19 cellular contexts compared by ENCODE assay signal in the genomic region with DNA sequence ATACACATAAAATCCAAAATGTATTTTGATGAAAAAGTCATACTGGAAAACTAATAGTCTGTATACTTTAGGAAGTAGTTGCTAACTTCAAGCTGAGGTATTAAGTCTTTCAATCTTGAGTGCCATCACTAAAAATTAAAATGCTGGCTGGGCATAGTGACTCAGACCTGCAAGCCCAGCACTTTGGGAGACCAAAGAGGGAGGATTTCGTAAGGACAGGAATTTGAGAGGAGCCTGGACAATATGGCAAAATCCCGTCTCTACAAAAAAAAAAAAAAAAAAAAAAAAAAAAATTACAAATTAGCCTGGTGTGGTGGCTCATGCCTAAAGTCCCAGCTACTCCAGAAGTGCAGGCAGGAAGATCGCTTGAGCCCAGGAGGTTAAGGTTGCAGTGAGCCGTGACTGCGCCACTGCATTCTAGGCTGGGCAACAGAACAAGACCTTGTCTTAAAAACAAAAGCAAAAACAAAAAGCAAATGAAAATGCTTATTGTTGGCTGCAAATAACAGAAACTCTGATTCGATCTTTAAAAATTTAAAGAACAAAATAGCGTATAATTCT.
"Had no signal": no experiment of that assay in that cellular context is flagged by ENCODE, and none has a peak within 500 bp of the region (broad histone marks: within the 10 kb centered on the region; RNA-seq: fewer than 3 reads in every experiment).

No MANE protein-coding gene starts in this region.

- H3K36me3 Mint-ChIP-seq: activated naive CD8-positive, alpha-beta T cell; memory B cell had no signal

- H3K4me3 Mint-ChIP-seq: activated naive CD8-positive, alpha-beta T cell; activated T-cell treated with anti-CD3 and anti-CD28 coated beads, Interleukin-2, amount 50 U/mL, for 24 hours; activated T-helper 17 cell treated with anti-CD3 and anti-CD28 coated beads, Interleukin-2, amount 50 U/mL, for 72 hours; central memory CD8-positive, alpha-beta T cell; effector memory CD8-positive, alpha-beta T cell; memory B cell; nephron progenitor cell; stimulated activated naive CD8-positive, alpha-beta T cell treated with anti-CD3 and anti-CD28 coated beads, Interleukin-15, Interleukin-2, amounts not matched to agents 100 ng/mL and 50 ng/mL, for 24 hours; WTC11 had no signal

- H3K9me3 ChIP-seq: heart right ventricle, prostate gland, right atrium auricular region, tibial nerve had no signal

- H3K4me3 ChIP-seq: heart right ventricle, prostate gland, right atrium auricular region, tibial nerve had no signal

- H3K36me3 ChIP-seq: heart right ventricle, prostate gland, right atrium auricular region, tibial nerve had no signal

- H3K4me1 Mint-ChIP-seq: activated T-helper 17 cell treated with anti-CD3 and anti-CD28 coated beads, Interleukin-2, amount 50 U/mL, for 72 hours; central memory CD8-positive, alpha-beta T cell; memory B cell had no signal

- H3K27me3 ChIP-seq: heart right ventricle, right atrium auricular region, tibial nerve had no signal

- H3K27me3 Mint-ChIP-seq: activated naive CD8-positive, alpha-beta T cell; activated T-cell treated with anti-CD3 and anti-CD28 coated beads, Interleukin-2, amount 50 U/mL, for 24 hours; activated T-helper 17 cell treated with anti-CD3 and anti-CD28 coated beads, Interleukin-2, amount 50 U/mL, for 72 hours; central memory CD8-positive, alpha-beta T cell; effector memory CD8-positive, alpha-beta T cell; memory B cell; stimulated activated naive CD8-positive, alpha-beta T cell treated with anti-CD3 and anti-CD28 coated beads, Interleukin-15, Interleukin-2, amounts not matched to agents 100 ng/mL and 50 ng/mL, for 24 hours had no signal

- ATAC-seq: activated T-helper 17 cell treated with anti-CD3 and anti-CD28 coated beads, Interleukin-2, amount 50 U/mL, for 72 hours; effector memory CD8-positive, alpha-beta T cell; esophagus mucosa; heart right ventricle; left colon; WTC11 had no signal

- DNase-seq: activated CD8-positive, alpha-beta memory T cell treated with anti-CD3 and anti-CD28 coated beads, Interleukin-2, amount 50 U/mL, for 4 hours; activated T-cell treated with anti-CD3 and anti-CD28 coated beads, Interleukin-2, amount 50 U/mL, for 24 hours; effector memory CD8-positive, alpha-beta T cell; heart right ventricle; islet precursor cell; left colon; nephron progenitor cell; stimulated activated CD4-positive, alpha-beta T cell treated with anti-CD3 and anti-CD28 coated beads, Interleukin-12 subunit alpha, Interleukin-12 subunit beta, amount 100 ng/mL, for 4 hours; T-helper 9 cell had no signal

- H3K27ac ChIP-seq: heart right ventricle, prostate gland, right atrium auricular region, tibial nerve had no signal

- H3K27ac Mint-ChIP-seq: activated naive CD8-positive, alpha-beta T cell; activated T-cell treated with anti-CD3 and anti-CD28 coated beads, Interleukin-2, amount 50 U/mL, for 24 hours; activated T-helper 17 cell treated with anti-CD3 and anti-CD28 coated beads, Interleukin-2, amount 50 U/mL, for 72 hours; effector memory CD8-positive, alpha-beta T cell; memory B cell; stimulated activated naive CD8-positive, alpha-beta T cell treated with anti-CD3 and anti-CD28 coated beads, Interleukin-15, Interleukin-2, amounts not matched to agents 100 ng/mL and 50 ng/mL, for 24 hours; WTC11 had no signal

- H3K4me1 ChIP-seq: heart right ventricle, prostate gland, right atrium auricular region, tibial nerve had no signal
